15 cellular contexts compared by ENCODE assay signal in the genomic region with DNA sequence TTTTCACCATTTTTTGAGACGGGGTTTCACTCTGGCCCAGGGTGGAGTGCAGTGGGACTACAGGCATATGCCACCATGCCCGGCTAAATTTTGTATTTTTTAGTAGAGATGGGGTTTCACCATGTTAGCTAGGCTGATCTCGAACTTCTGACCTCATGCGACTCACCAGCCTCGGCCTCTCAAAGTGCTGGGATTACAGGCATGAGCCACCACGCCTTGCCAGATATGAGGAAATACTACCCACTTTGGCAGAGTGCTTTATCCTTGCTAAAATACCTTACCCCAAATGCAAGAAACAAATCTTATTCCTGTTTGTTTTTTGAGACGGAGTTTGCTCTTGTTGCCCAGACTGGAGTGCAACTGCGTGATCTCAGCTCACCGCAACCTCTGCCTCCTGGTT.
DNase-seq lines count a peak whose midpoint lies in the region; ATAC-seq and TF ChIP-seq lines count a peak whose summit lies in the region.
"Had no signal": no experiment of that assay in that cellular context is flagged by ENCODE, and none has a peak within 500 bp of the region (broad histone marks: within the 10 kb centered on the region; RNA-seq: fewer than 3 reads in every experiment).

No MANE protein-coding gene starts in this region.

- intact Hi-C loops in activated T-helper 2 cell treated with anti-CD3 and anti-CD28 coated beads, Interferon-gamma antibody, Interleukin-2, Interleukin-4, amounts not matched to agents 10 μg/mL and 5 μg/mL and 100 μg/mL, durations not matched to agents 14 hours and 24 hours and 36 hours (cut with micrococcal nuclease): no loop called here
- intact Hi-C loops in left colon (cut with DNase I, micrococcal nuclease): no loop called here

- H3K36me3 Mint-ChIP-seq in activated T-helper 2 cell treated with anti-CD3 and anti-CD28 coated beads, Interferon-gamma antibody, Interleukin-2, Interleukin-4, amounts not matched to agents 10 μg/mL and 5 μg/mL and 100 μg/mL, durations not matched to agents 14 hours and 24 hours and 36 hours (ENCODE audit: low read depth): no peaks in the 10 kb centered on the region

- no peak overlapping the region for H3K4me3 Mint-ChIP-seq in activated T-helper 2 cell treated with anti-CD3 and anti-CD28 coated beads, Interferon-gamma antibody, Interleukin-2, Interleukin-4, amounts not matched to agents 10 μg/mL and 5 μg/mL and 100 μg/mL, durations not matched to agents 14 hours and 24 hours and 36 hours (ENCODE audit: low read depth)
- H3K4me3 Mint-ChIP-seq: naive thymus-derived CD4-positive, alpha-beta T cell had no signal

- ATAC-seq in SK-N-SH treated with all-trans-retinoic acid at 6 μM for 48 hours: peak; percentile 40; the same call in 1 of the 3 replicates
- no peak for ATAC-seq in HG03135 (IDR thresholded peaks at IDR 0.05; ENCODE audit: unreplicated experiment)
- ATAC-seq in left colon: no peak
- ATAC-seq: heart left ventricle; naive thymus-derived CD4-positive, alpha-beta T cell had no signal

- no peaks in the 10 kb centered on the region for H3K9me3 Mint-ChIP-seq in activated T-helper 2 cell treated with anti-CD3 and anti-CD28 coated beads, Interferon-gamma antibody, Interleukin-2, Interleukin-4, amounts not matched to agents 10 μg/mL and 5 μg/mL and 100 μg/mL, durations not matched to agents 14 hours and 24 hours and 36 hours
- H3K9me3 Mint-ChIP-seq: naive thymus-derived CD4-positive, alpha-beta T cell had no signal

- no peaks in the 10 kb centered on the region for H3K4me1 Mint-ChIP-seq in activated T-helper 2 cell treated with anti-CD3 and anti-CD28 coated beads, Interferon-gamma antibody, Interleukin-2, Interleukin-4, amounts not matched to agents 10 μg/mL and 5 μg/mL and 100 μg/mL, durations not matched to agents 14 hours and 24 hours and 36 hours (ENCODE audit: low read depth)
- H3K4me1 Mint-ChIP-seq: naive thymus-derived CD4-positive, alpha-beta T cell had no signal

- DNase-seq in AG08396 (ENCODE audit: low spot score) (peak; percentile 40), HCEC 1CT (peak; percentile 42), fibroblast of peridontal ligament (ENCODE audit: extremely low read depth) (peak; percentile 71), left colon (no peak)
- DNase-seq in activated CD4-positive, alpha-beta T cell treated with anti-CD3 and anti-CD28 coated beads, Interleukin-2, amount 50 U/mL, for 1 hour: no peak
- DNase-seq in activated T-helper 2 cell treated with anti-CD3 and anti-CD28 coated beads, Interferon-gamma antibody, Interleukin-2, Interleukin-4, amounts not matched to agents 10 μg/mL and 5 μg/mL and 100 μg/mL, durations not matched to agents 14 hours and 24 hours and 36 hours (ENCODE audit: low spot score): no peak
- DNase-seq: activated naive CD4-positive, alpha-beta T cell treated with Interleukin-2 at 50 U/mL for 16 hours; colonic mucosa; heart left ventricle; naive thymus-derived CD4-positive, alpha-beta T cell; NCI-H1417; NCI-H2171 treated with DMSO at 0.1 percent for 48 hours; stimulated activated CD4-positive, alpha-beta T cell treated with anti-CD3 and anti-CD28 coated beads, Interleukin-4, amount 100 ng/mL, for 1 hour had no signal

- peaks cover 4% of the 10 kb centered on the region for H3K27me3 Mint-ChIP-seq in activated T-helper 2 cell treated with anti-CD3 and anti-CD28 coated beads, Interferon-gamma antibody, Interleukin-2, Interleukin-4, amounts not matched to agents 10 μg/mL and 5 μg/mL and 100 μg/mL, durations not matched to agents 14 hours and 24 hours and 36 hours (ENCODE audit: low read depth)
- H3K27me3 Mint-ChIP-seq: naive thymus-derived CD4-positive, alpha-beta T cell had no signal

- no peak overlapping the region for H3K27ac Mint-ChIP-seq in activated T-helper 2 cell treated with anti-CD3 and anti-CD28 coated beads, Interferon-gamma antibody, Interleukin-2, Interleukin-4, amounts not matched to agents 10 μg/mL and 5 μg/mL and 100 μg/mL, durations not matched to agents 14 hours and 24 hours and 36 hours
- H3K27ac Mint-ChIP-seq: naive thymus-derived CD4-positive, alpha-beta T cell had no signal

TF ChIP-seq in SK-N-SH treated with all-trans-retinoic acid at 6 μM for 48 hours, 23 proteins besides CTCF, POLR2A, EP300 and RAD21:
- TF ChIP-seq, protein P1, sequence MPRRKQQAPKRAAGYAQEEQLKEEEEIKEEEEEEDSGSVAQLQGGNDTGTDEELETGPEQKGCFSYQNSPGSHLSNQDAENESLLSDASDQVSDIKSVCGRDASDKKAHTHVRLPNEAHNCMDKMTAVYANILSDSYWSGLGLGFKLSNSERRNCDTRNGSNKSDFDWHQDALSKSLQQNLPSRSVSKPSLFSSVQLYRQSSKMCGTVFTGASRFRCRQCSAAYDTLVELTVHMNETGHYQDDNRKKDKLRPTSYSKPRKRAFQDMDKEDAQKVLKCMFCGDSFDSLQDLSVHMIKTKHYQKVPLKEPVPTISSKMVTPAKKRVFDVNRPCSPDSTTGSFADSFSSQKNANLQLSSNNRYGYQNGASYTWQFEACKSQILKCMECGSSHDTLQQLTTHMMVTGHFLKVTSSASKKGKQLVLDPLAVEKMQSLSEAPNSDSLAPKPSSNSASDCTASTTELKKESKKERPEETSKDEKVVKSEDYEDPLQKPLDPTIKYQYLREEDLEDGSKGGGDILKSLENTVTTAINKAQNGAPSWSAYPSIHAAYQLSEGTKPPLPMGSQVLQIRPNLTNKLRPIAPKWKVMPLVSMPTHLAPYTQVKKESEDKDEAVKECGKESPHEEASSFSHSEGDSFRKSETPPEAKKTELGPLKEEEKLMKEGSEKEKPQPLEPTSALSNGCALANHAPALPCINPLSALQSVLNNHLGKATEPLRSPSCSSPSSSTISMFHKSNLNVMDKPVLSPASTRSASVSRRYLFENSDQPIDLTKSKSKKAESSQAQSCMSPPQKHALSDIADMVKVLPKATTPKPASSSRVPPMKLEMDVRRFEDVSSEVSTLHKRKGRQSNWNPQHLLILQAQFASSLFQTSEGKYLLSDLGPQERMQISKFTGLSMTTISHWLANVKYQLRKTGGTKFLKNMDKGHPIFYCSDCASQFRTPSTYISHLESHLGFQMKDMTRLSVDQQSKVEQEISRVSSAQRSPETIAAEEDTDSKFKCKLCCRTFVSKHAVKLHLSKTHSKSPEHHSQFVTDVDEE (CRISPR knock-in tag; IDR thresholded peaks at IDR 0.05): no peak
- TF ChIP-seq TCF4 (CRISPR knock-in tag; IDR thresholded peaks at IDR 0.05; ENCODE audit: borderline replicate concordance): no peak
- TF ChIP-seq, protein P2, sequence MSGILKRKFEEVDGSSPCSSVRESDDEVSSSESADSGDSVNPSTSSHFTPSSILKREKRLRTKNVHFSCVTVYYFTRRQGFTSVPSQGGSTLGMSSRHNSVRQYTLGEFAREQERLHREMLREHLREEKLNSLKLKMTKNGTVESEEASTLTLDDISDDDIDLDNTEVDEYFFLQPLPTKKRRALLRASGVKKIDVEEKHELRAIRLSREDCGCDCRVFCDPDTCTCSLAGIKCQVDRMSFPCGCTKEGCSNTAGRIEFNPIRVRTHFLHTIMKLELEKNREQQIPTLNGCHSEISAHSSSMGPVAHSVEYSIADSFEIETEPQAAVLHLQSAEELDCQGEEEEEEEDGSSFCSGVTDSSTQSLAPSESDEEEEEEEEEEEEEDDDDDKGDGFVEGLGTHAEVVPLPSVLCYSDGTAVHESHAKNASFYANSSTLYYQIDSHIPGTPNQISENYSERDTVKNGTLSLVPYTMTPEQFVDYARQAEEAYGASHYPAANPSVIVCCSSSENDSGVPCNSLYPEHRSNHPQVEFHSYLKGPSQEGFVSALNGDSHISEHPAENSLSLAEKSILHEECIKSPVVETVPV (CRISPR knock-in tag; IDR thresholded peaks at IDR 0.05): no peak
- TF ChIP-seq OSR1 (CRISPR knock-in tag; IDR thresholded peaks at IDR 0.05): no peak
- no peak for TF ChIP-seq TOX (CRISPR knock-in tag; IDR thresholded peaks at IDR 0.05; ENCODE audit: borderline replicate concordance)
- TF ChIP-seq ZFP3 (CRISPR knock-in tag; IDR thresholded peaks at IDR 0.05): no peak
- TF ChIP-seq ESRRG (CRISPR knock-in tag; IDR thresholded peaks at IDR 0.05): no peak
- no peak for TF ChIP-seq ZNF565 (CRISPR knock-in tag; conservative IDR thresholded peaks at IDR 0.05; ENCODE audit: low read depth)
- TF ChIP-seq CSDC2 (CRISPR knock-in tag; IDR thresholded peaks at IDR 0.05): no peak
- TF ChIP-seq, protein P3, sequence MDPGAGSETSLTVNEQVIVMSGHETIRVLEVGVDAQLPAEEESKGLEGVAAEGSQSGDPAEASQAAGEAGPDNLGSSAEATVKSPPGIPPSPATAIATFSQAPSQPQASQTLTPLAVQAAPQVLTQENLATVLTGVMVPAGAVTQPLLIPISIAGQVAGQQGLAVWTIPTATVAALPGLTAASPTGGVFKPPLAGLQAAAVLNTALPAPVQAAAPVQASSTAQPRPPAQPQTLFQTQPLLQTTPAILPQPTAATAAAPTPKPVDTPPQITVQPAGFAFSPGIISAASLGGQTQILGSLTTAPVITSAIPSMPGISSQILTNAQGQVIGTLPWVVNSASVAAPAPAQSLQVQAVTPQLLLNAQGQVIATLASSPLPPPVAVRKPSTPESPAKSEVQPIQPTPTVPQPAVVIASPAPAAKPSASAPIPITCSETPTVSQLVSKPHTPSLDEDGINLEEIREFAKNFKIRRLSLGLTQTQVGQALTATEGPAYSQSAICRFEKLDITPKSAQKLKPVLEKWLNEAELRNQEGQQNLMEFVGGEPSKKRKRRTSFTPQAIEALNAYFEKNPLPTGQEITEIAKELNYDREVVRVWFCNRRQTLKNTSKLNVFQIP (CRISPR knock-in tag; IDR thresholded peaks at IDR 0.05; ENCODE audit: borderline replicate concordance, low read depth): no peak
- TF ChIP-seq RARB (CRISPR knock-in tag; IDR thresholded peaks at IDR 0.05): no peak
- TF ChIP-seq ZNF70 (CRISPR knock-in tag; IDR thresholded peaks at IDR 0.05): no peak
- TF ChIP-seq, protein P4, sequence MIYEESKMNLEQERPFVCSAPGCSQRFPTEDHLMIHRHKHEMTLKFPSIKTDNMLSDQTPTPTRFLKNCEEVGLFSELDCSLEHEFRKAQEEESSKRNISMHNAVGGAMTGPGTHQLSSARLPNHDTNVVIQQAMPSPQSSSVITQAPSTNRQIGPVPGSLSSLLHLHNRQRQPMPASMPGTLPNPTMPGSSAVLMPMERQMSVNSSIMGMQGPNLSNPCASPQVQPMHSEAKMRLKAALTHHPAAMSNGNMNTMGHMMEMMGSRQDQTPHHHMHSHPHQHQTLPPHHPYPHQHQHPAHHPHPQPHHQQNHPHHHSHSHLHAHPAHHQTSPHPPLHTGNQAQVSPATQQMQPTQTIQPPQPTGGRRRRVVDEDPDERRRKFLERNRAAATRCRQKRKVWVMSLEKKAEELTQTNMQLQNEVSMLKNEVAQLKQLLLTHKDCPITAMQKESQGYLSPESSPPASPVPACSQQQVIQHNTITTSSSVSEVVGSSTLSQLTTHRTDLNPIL (CRISPR knock-in tag; IDR thresholded peaks at IDR 0.05; ENCODE audit: low read depth): no peak
TF ChIP-seq in SK-N-SH treated with all-trans-retinoic acid at 6 μM for 48 hours: peak in this region for 0.

Comparison
In these comparisons a context has a peak if more than half of its experiments do, and no peak if none do; other contexts are left out.
1. DNase-seq: peak in AG08396 (single experiment), HCEC 1CT (single experiment) and fibroblast of peridontal ligament (single experiment); none in activated CD4-positive, alpha-beta T cell treated with anti-CD3 and anti-CD28 coated beads, Interleukin-2, amount 50 U/mL, for 1 hour (single experiment), activated T-helper 2 cell treated with anti-CD3 and anti-CD28 coated beads, Interferon-gamma antibody, Interleukin-2, Interleukin-4, amounts not matched to agents 10 μg/mL and 5 μg/mL and 100 μg/mL, durations not matched to agents 14 hours and 24 hours and 36 hours (single experiment) and left colon (0 of 2).